In the genomic region with DNA sequence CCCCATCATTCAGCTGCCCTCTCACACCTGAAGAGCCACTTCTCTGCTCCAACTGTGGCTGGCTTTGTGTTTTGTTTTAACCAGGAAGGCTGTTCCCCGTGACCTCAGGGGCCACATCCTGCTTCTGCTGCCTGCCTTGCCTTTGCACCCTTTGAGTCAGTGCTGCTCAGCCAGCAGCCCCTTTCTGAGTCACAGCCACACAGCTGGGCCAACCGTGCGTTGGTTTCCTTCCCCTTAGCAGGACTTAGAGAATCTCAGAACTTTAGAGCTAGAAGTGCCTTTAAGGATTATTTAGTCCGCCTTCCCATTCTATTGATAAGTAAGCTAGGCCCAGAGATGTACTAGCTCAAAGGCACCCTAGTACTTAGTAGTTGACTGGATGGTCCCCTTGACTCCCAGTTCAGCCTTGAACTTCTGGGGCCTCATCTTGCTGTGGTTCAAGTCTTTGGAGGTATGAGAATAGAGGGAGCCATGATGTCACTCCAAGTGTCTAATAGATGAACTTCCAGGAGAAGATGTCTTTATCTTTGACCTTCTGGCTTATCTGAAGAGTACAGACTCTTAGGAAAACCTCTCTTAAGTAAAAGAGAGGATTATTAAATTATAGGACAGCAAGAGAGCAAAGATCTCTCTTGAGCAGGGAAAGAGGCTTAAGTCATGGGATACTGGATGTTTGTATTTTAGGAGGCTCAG, we compare ENCODE assay signal across 1 cellular context.
TF ChIP-seq lines count a peak whose summit lies in the region.

No MANE protein-coding gene starts in this region.

TF ChIP-seq in GM12878, 131 proteins besides CTCF, POLR2A, EP300 and RAD21 (continued from another document):
- TF ChIP-seq JUND (IDR thresholded peaks at IDR 0.05; ENCODE audit: low read depth, low read length) (0 out of 2 replicates have a peak, but pooled peaks have one; percentile 9), MXI1 (IDR thresholded peaks at IDR 0.05; ENCODE audit: low read depth, low read length) (no peak), CHD1 (IDR thresholded peaks at IDR 0.05; ENCODE audit: low read depth, low read length) (no peak), PML (IDR thresholded peaks at IDR 0.05; ENCODE audit: low read length) (no peak), HDAC6 (IDR thresholded peaks at IDR 0.05; ENCODE audit: unreplicated experiment) (no peak), SREBF1 (IDR thresholded peaks at IDR 0.05; ENCODE audit: low read length) (no peak), TCF12 (IDR thresholded peaks at IDR 0.05; ENCODE audit: low read depth, low read length) (peak; percentile 97), TARDBP (IDR thresholded peaks at IDR 0.05; ENCODE audit: borderline replicate concordance) (no peak), FOXK2 (IDR thresholded peaks at IDR 0.05) (no peak), ZSCAN29 (IDR thresholded peaks at IDR 0.05) (no peak), ZZZ3 (IDR thresholded peaks at IDR 0.05; ENCODE audit: control insufficient read depth, insufficient read length, low read depth) (no peak), TAF1 (IDR thresholded peaks at IDR 0.05; ENCODE audit: borderline replicate concordance, low read depth, low read length) (peak; percentile 82; the same call in 1 of the 2 replicates), IRF5 (IDR thresholded peaks at IDR 0.05; ENCODE audit: borderline replicate concordance) (no peak), NR2C1 (IDR thresholded peaks at IDR 0.05) (no peak), RFX5 (IDR thresholded peaks at IDR 0.05; ENCODE audit: low read depth, low read length) (no peak), ASH2L (IDR thresholded peaks at IDR 0.05; ENCODE audit: borderline replicate concordance, low read depth) (peak; percentile 51; the same call in 1 of the 2 replicates), NFIC (IDR thresholded peaks at IDR 0.05; ENCODE audit: low read depth, low read length) (no peak), NRF1 (conservative IDR thresholded peaks at IDR 0.05; ENCODE audit: low read depth, low read length) (no peak), KLF5 (IDR thresholded peaks at IDR 0.05; ENCODE audit: partially characterized antibody) (no peak), RCOR1 (conservative IDR thresholded peaks at IDR 0.05; ENCODE audit: low read depth, low read length) (no peak)
